1 cellular context compared by ENCODE assay signal in the genomic region with DNA sequence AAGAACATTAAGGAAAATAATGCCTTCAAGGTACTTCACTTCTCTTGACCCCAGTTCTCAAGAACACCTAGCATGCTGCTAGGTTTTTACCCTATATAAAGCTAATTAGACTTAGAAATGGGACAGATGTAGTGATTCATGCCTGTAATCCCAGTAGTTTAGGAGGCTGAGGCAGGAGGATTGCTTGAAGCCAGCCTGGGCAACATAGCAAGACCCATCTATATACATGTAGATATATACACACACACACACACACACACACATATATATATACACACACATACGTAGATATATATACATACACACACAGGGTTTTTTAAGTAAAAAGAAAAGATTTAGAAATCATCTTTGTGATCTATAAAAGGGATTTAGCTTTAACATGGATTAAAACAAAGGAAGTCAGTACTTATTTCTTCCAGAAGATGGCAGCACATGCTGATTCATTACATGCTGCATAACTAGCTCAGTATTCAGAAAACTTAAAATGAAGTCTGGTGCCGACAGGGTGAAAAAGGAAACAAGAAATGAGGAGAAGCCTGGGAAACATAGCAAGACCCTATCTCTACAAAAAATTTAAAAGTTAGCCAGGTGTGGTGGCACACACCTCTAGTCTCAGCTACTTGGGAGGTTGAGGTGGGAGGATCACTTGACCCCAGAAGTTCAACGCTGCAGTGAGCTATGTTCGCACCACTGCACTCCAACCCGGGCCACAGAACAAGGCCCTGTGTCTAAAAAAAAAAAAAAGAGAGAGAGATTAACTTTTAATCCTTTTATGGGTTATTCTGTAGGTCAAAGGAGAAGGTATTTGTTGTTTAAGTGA.
TF ChIP-seq lines count a peak whose summit lies in the region.

No MANE protein-coding gene starts in this region.

TF ChIP-seq in GM23338, 12 proteins besides CTCF, POLR2A, EP300 and RAD21 (continued from another document):
- TF ChIP-seq, protein P1, sequence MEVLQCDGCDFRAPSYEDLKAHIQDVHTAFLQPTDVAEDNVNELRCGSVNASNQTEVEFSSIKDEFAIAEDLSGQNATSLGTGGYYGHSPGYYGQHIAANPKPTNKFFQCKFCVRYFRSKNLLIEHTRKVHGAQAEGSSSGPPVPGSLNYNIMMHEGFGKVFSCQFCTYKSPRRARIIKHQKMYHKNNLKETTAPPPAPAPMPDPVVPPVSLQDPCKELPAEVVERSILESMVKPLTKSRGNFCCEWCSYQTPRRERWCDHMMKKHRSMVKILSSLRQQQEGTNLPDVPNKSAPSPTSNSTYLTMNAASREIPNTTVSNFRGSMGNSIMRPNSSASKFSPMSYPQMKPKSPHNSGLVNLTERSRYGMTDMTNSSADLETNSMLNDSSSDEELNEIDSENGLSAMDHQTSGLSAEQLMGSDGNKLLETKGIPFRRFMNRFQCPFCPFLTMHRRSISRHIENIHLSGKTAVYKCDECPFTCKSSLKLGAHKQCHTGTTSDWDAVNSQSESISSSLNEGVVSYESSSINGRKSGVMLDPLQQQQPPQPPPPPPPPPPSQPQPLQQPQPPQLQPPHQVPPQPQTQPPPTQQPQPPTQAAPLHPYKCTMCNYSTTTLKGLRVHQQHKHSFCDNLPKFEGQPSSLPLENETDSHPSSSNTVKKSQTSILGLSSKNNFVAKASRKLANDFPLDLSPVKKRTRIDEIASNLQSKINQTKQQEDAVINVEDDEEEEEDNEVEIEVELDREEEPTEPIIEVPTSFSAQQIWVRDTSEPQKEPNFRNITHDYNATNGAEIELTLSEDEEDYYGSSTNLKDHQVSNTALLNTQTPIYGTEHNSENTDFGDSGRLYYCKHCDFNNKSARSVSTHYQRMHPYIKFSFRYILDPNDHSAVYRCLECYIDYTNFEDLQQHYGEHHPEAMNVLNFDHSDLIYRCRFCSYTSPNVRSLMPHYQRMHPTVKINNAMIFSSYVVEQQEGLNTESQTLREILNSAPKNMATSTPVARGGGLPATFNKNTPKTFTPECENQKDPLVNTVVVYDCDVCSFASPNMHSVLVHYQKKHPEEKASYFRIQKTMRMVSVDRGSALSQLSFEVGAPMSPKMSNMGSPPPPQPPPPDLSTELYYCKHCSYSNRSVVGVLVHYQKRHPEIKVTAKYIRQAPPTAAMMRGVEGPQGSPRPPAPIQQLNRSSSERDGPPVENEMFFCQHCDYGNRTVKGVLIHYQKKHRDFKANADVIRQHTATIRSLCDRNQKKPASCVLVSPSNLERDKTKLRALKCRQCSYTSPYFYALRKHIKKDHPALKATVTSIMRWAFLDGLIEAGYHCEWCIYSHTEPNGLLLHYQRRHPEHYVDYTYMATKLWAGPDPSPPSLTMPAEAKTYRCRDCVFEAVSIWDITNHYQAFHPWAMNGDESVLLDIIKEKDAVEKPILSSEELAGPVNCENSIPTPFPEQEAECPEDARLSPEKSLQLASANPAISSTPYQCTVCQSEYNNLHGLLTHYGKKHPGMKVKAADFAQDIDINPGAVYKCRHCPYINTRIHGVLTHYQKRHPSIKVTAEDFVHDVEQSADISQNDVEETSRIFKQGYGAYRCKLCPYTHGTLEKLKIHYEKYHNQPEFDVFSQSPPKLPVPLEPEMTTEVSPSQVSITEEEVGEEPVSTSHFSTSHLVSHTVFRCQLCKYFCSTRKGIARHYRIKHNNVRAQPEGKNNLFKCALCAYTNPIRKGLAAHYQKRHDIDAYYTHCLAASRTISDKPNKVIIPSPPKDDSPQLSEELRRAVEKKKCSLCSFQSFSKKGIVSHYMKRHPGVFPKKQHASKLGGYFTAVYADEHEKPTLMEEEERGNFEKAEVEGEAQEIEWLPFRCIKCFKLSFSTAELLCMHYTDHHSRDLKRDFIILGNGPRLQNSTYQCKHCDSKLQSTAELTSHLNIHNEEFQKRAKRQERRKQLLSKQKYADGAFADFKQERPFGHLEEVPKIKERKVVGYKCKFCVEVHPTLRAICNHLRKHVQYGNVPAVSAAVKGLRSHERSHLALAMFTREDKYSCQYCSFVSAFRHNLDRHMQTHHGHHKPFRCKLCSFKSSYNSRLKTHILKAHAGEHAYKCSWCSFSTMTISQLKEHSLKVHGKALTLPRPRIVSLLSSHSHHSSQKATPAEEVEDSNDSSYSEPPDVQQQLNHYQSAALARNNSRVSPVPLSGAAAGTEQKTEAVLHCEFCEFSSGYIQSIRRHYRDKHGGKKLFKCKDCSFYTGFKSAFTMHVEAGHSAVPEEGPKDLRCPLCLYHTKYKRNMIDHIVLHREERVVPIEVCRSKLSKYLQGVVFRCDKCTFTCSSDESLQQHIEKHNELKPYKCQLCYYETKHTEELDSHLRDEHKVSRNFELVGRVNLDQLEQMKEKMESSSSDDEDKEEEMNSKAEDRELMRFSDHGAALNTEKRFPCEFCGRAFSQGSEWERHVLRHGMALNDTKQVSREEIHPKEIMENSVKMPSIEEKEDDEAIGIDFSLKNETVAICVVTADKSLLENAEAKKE (CRISPR knock-in tag; IDR thresholded peaks at IDR 0.05) = no peak
- TF ChIP-seq POLR2AphosphoS5 (IDR thresholded peaks at IDR 0.05; ENCODE audit: low read depth) (no peak), STAT1 (IDR thresholded peaks at IDR 0.05; ENCODE audit: unreplicated experiment) (no peak), ZNF331 (CRISPR knock-in tag; IDR thresholded peaks at IDR 0.05; ENCODE audit: low read depth) (no peak), NANOG (IDR thresholded peaks at IDR 0.05; ENCODE audit: borderline replicate concordance) (no peak), EZH2phosphoT487 (IDR thresholded peaks at IDR 0.05; ENCODE audit: unreplicated experiment) (no peak), ZNF114 (CRISPR knock-in tag; IDR thresholded peaks at IDR 0.05) (no peak)
